In the genomic region with DNA sequence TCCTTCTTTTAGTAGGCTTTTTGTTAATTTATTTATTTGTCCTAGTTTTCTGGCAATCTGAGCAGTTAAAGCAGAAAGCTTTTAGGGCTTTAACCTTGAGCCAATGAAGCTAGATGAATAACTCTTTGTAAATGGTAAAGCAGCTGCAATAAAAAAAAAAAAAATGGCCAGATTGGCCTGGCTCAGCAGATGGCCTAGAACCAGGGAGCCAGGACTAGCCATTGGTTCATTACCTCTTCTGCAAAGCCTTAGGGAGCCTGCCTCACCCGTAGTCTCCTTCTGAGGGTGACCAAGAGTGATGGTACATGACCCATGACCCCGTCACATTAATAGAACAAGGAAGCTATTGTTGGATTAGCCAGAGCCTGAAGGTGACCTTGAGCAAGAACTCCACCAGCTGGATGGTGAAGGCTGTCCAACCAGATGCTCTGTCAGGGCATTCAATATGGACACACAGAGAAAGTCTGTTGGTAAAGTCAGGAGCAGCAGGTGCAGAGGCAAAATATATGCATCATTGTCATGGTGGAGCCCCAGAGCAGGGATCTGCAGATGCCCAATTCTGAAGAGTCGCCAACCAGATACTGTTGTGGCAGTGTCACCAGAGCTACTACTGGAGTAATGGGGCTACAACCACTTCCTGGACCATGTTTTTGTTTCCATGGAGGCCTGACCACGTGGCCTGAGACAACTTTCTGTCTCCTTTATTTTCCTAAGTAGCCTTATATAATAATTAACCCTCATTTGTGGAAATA, we compare ENCODE assay signal across 22 cellular contexts.
DNase-seq lines count a peak whose midpoint lies in the region; ATAC-seq and TF ChIP-seq lines count a peak whose summit lies in the region.
"Had no signal": no experiment of that assay in that cellular context is flagged by ENCODE, and none has a peak within 500 bp of the region (broad histone marks: within the 10 kb centered on the region; RNA-seq: fewer than 3 reads in every experiment).

No MANE protein-coding gene starts in this region.

- no peaks in the 10 kb centered on the region for H3K4me1 Mint-ChIP-seq in CD8-positive, alpha-beta memory T cell
- H3K4me1 Mint-ChIP-seq: CD14-positive monocyte had no signal

- H3K36me3 Mint-ChIP-seq in CD8-positive, alpha-beta memory T cell: no peaks in the 10 kb centered on the region
- H3K36me3 Mint-ChIP-seq: CD14-positive monocyte had no signal

- no peaks in the 10 kb centered on the region for H3K9me2 ChIP-seq in OCI-LY7 (ENCODE audit: insufficient read depth, low read length)

- H3K4me2 ChIP-seq in BLaER1 (peak overlapping the region; percentile 50), OCI-LY7 (ENCODE audit: low read length) (peak overlapping the region; percentile 27)

- TF ChIP-seq CTCF in OCI-LY7 (conservative IDR thresholded peaks at IDR 0.05; ENCODE audit: low read length): no peak
- no peak for TF ChIP-seq CTCF in colonic mucosa (IDR thresholded peaks at IDR 0.05)

- peaks cover 71% of the 10 kb centered on the region for H3K9me3 ChIP-seq in BLaER1
- H3K9me3 ChIP-seq in OCI-LY7 (ENCODE audit: low read length): peaks cover 31% of the 10 kb centered on the region
- no peaks in the 10 kb centered on the region for H3K9me3 ChIP-seq in CD8-positive, alpha-beta memory T cell (ENCODE audit: low read length)
- no peaks in the 10 kb centered on the region for H3K9me3 ChIP-seq in colonic mucosa
- H3K9me3 ChIP-seq: SJCRH30 had no signal

- DNase-seq in DMS 273 treated with DMSO at 0.1 percent for 48 hours (lab: John Stamatoyannopoulos, UW) (peak; percentile 39), OCI-LY7 (ENCODE audit: low spot score) (peak; percentile 75), globus pallidus (ENCODE audit: low spot score) (peak; percentile 10), colonic mucosa (no peak), GM19238 (ENCODE audit: insufficient read length, low spot score) (no peak)
- no peak for DNase-seq in CD8-positive, alpha-beta memory T cell
- DNase-seq: AML-193; EL; GF-D8; KBM-7; NCI-H1092 treated with DMSO at 0.1 percent for 48 hours; NCI-H146; NCI-H2029; NCI-H226; NCI-H510A treated with DMSO at 0.1 percent for 48 hours; NCI-H748 treated with DMSO at 0.1 percent for 48 hours; NK-92 treated with Interleukin-12 subunit alpha and Interleukin-12 subunit beta, amount 100 ng/mL, for 24 hours; SJCRH30 had no signal

- no peak overlapping the region for H3K27ac Mint-ChIP-seq in CD8-positive, alpha-beta memory T cell
- H3K27ac Mint-ChIP-seq: CD14-positive monocyte had no signal

- peaks cover 5 to 7% (median 6%) of the 10 kb centered on the region in 5 donors for H3K9me3 Mint-ChIP-seq in CD8-positive, alpha-beta memory T cell

- intact Hi-C loops in OCI-LY7 (cut with micrococcal nuclease; ENCODE audit: unreplicated experiment) (no loop called here), colonic mucosa (cut with DNase I) (no loop called here)

- H4K20me1 ChIP-seq in BLaER1 (no peaks in the 10 kb centered on the region), OCI-LY7 (ENCODE audit: insufficient read depth, low read length) (no peaks in the 10 kb centered on the region)

- H3K27me3 ChIP-seq in BLaER1 (no peaks in the 10 kb centered on the region), colonic mucosa (no peaks in the 10 kb centered on the region)
- H3K27me3 ChIP-seq in CD8-positive, alpha-beta memory T cell (ENCODE audit: insufficient read depth, low read length, poor library complexity, severe bottlenecking): no peaks in the 10 kb centered on the region
- H3K27me3 ChIP-seq: SJCRH30 had no signal

- no peak for ATAC-seq in GM21529 (IDR thresholded peaks at IDR 0.05; ENCODE audit: unreplicated experiment)
- ATAC-seq: Panc1 had no signal

- H3K4me1 ChIP-seq in BLaER1 (peaks cover 66% of the 10 kb centered on the region), OCI-LY7 (ENCODE audit: insufficient read depth, low read length, poor library complexity, severe bottlenecking) (peaks cover 52% of the 10 kb centered on the region), colonic mucosa (no peaks in the 10 kb centered on the region)
- no peaks in the 10 kb centered on the region for H3K4me1 ChIP-seq in CD8-positive, alpha-beta memory T cell (ENCODE audit: insufficient read depth, low read length)
- H3K4me1 ChIP-seq: SJCRH30 had no signal

- no TSS peak for BruUV-seq in OCI-LY7 (replicated peaks; lab: Mats Ljungman, UMichigan)

- peak overlapping the region; percentile 64 for H2AFZ ChIP-seq in OCI-LY7 (ENCODE audit: low read length)

- CTCF ChIA-PET in OCI-LY7 (lab: Charles Lee; ENCODE audit: unreplicated experiment): interaction anchor here (0.6 to 1.3 kb wide), 3 partner anchors 8 to 366 kb away, joined by 3 to 5 read pairs (median 3); no protein-coding TSS in a partner anchor
- CTCF ChIA-PET in CD8-positive, alpha-beta memory T cell (lab: Charles Lee): no interaction called here

- H3K9ac ChIP-seq in BLaER1 (no peak overlapping the region), colonic mucosa (ENCODE audit: low read depth in 2 of 2, low read length in 2 of 2) (no peak overlapping the region)

- peaks cover 16 to 59% of the 10 kb centered on the region in 2 donors for H3K27me3 Mint-ChIP-seq in CD8-positive, alpha-beta memory T cell

- H3K4me3 ChIP-seq in BLaER1: peak overlapping the region; percentile 47; the same call in 1 of the 2 replicates
- no peak overlapping the region for H3K4me3 ChIP-seq in OCI-LY7 (ENCODE audit: low read depth, low read length, poor library complexity, severe bottlenecking)
- no peak overlapping the region for H3K4me3 ChIP-seq in CD8-positive, alpha-beta memory T cell (ENCODE audit: low read length)
- no peak overlapping the region for H3K4me3 ChIP-seq in colonic mucosa
- H3K4me3 ChIP-seq: SJCRH30 had no signal

- no peaks in the 10 kb centered on the region for H3K79me2 ChIP-seq in OCI-LY7 (ENCODE audit: insufficient read depth, low read depth, low read length)

- POLR2A ChIA-PET in OCI-LY7 (lab: Charles Lee): interaction anchor here (0.6 to 1.2 kb wide), 6 partner anchors 11 to 414 kb away, joined by 3 to 4 read pairs (median 4); no protein-coding TSS in a partner anchor
- POLR2A ChIA-PET in CD8-positive, alpha-beta memory T cell (lab: Charles Lee): no interaction called here

- no peak overlapping the region for H3K4me3 Mint-ChIP-seq in CD8-positive, alpha-beta memory T cell
- H3K4me3 Mint-ChIP-seq: CD14-positive monocyte had no signal

- H3K36me3 ChIP-seq in BLaER1 (peaks cover 24% of the 10 kb centered on the region; the same call in 1 of the 2 replicates), OCI-LY7 (ENCODE audit: insufficient read depth, low read length) (peaks cover 25% of the 10 kb centered on the region), colonic mucosa (no peaks in the 10 kb centered on the region)
- no peaks in the 10 kb centered on the region for H3K36me3 ChIP-seq in CD8-positive, alpha-beta memory T cell (ENCODE audit: insufficient read depth, low read length)
- H3K36me3 ChIP-seq: SJCRH30 had no signal

- H3K27ac ChIP-seq in BLaER1 (peak overlapping the region; percentile 99), OCI-LY7 (ENCODE audit: low read depth, low read length, poor library complexity, severe bottlenecking) (peak overlapping the region; percentile 71), colonic mucosa (no peak overlapping the region)
- no peak overlapping the region for H3K27ac ChIP-seq in CD8-positive, alpha-beta memory T cell (ENCODE audit: low read depth, low read length)
- H3K27ac ChIP-seq: SJCRH30 had no signal

Comparison
In these comparisons a context has a peak if more than half of its experiments do, and no peak if none do; other contexts are left out.
1. H3K27ac ChIP-seq: peak in BLaER1 (single experiment) and OCI-LY7 (single experiment); none in CD8-positive, alpha-beta memory T cell (single experiment) and colonic mucosa (single experiment).
2. DNase-seq: peak in DMS 273 treated with DMSO at 0.1 percent for 48 hours (single experiment), OCI-LY7 (single experiment) and globus pallidus (single experiment); none in CD8-positive, alpha-beta memory T cell (0 of 5), colonic mucosa (single experiment) and GM19238 (single experiment).